21 cellular contexts compared by ENCODE assay signal in genomic region chr2:121558329-121558728, GRCh38. TPM values are rescaled to one million over a fixed set of nuclear protein-coding genes. Genes with fewer than 3 reads are reported as not detected.
DNase-seq lines count a peak whose midpoint lies in the region; ATAC-seq, FAIRE-seq and TF ChIP-seq lines count a peak whose summit lies in the region.
"Had no signal": no experiment of that assay in that cellular context is flagged by ENCODE, and none has a peak within 500 bp of the region (broad histone marks: within the 10 kb centered on the region; RNA-seq: fewer than 3 reads in every experiment).

No MANE protein-coding gene starts in this region.

- no TSS peak for BruUV-seq in A673 (replicated peaks; lab: Mats Ljungman, UMichigan)

- H3K4me3 ChIP-seq in A673 (ENCODE audit: low read depth, low read length, poor library complexity, severe bottlenecking) = no peak overlapping the region
- H3K4me3 ChIP-seq: right atrium auricular region, thoracic aorta had no signal

- peak; percentile 31 for FAIRE-seq in GM12891 (lab: Jason Lieb, UNC)
- FAIRE-seq: astrocyte had no signal

- intact Hi-C loops in A673 (cut with micrococcal nuclease; ENCODE audit: unreplicated experiment) = no loop called here

- no peak for TF ChIP-seq CTCF in A673 (conservative IDR thresholded peaks at IDR 0.05; ENCODE audit: low read depth, low read length)

- no peaks in the 10 kb centered on the region for H3K4me1 ChIP-seq in A673 (ENCODE audit: insufficient read depth, low read length, poor library complexity, severe bottlenecking)

- H3K36me3 ChIP-seq in A673 (ENCODE audit: insufficient read depth, low read length, poor library complexity, severe bottlenecking) = no peaks in the 10 kb centered on the region
- H3K36me3 ChIP-seq: right atrium auricular region, thoracic aorta, WERI-Rb-1 had no signal

- CTCF ChIA-PET in A673 (lab: Charles Lee) = no interaction called here

- POLR2A ChIA-PET in A673 (lab: Charles Lee; ENCODE audit: low non-redundant PET) = no interaction called here

- ATAC-seq in GM21381 (IDR thresholded peaks at IDR 0.05; ENCODE audit: unreplicated experiment) = peak; percentile 55
- ATAC-seq in HG02973 (IDR thresholded peaks at IDR 0.05; ENCODE audit: unreplicated experiment) = peak; percentile 50
- ATAC-seq: SK-N-SH treated with all-trans-retinoic acid at 6 μM for 48 hours had no signal

- TF ChIP-seq POLR2A in GM12891 (IDR thresholded peaks at IDR 0.05; ENCODE audit: low read depth, low read length) = no peak

- no peaks in the 10 kb centered on the region for H3K9me3 ChIP-seq in A673 (ENCODE audit: low read depth, low read length, poor library complexity, severe bottlenecking)
- H3K9me3 ChIP-seq: right atrium auricular region, thoracic aorta had no signal

- H3K27me3 ChIP-seq in A673 (replicated peaks; ENCODE audit: insufficient read depth, low read depth, low read length, poor library complexity) = no peaks in the 10 kb centered on the region
- H3K27me3 ChIP-seq: right atrium auricular region had no signal

- no peak overlapping the region for H3K27ac ChIP-seq in A673 (ENCODE audit: low read depth, low read length, poor library complexity, severe bottlenecking)
- H3K27ac ChIP-seq: KMS-11, right atrium auricular region, thoracic aorta, WERI-Rb-1 had no signal

- DNase-seq in GM12891 (ENCODE audit: insufficient read length, low spot score) = no peak
- peak; percentile 31 for DNase-seq in MV-4-11 (lab: John Stamatoyannopoulos, UW)
- DNase-seq in NCI-H1694 treated with DMSO at 0.1 percent for 48 hours (lab: John Stamatoyannopoulos, UW) = no peak
- DNase-seq in GF-D8 (lab: John Stamatoyannopoulos, UW) = no peak
- DNase-seq in activated naive CD4-positive, alpha-beta T cell treated with anti-CD3 and anti-CD28 coated beads, Interleukin-2, amount 50 U/mL, for 16 hours = no peak
- DNase-seq in A673 (ENCODE audit: low spot score) = no peak
- DNase-seq: activated naive CD4-positive, alpha-beta T cell; cortex of kidney; immature natural killer cell; NCI-H1436 treated with DMSO at 0.1 percent for 48 hours; NCI-H446; WERI-Rb-1 had no signal

TF ChIP-seq in GM12891, 5 proteins besides CTCF, POLR2A, EP300 and RAD21:
- TF ChIP-seq SPI1 (IDR thresholded peaks at IDR 0.05; ENCODE audit: low read depth, low read length) (peak; percentile 92), POLR2AphosphoS5 (IDR thresholded peaks at IDR 0.05; ENCODE audit: low read depth, low read length) (no peak)

RNA-seq across cellular contexts. Expression of gene RNU4ATAC, which starts 27.6 kb away (rescaled TPM):
- not detected for polyA plus RNA-seq in GM12891 (2012; ENCODE audit: low read depth, missing spikeins)
- not detected in 2 replicates for total RNA-seq in A673 (2021)
- total RNA-seq: activated CD8-positive, alpha-beta memory T cell treated with anti-CD3 and anti-CD28 coated beads for 36 hours; astrocyte; epithelial cell of proximal tubule; right atrium auricular region; thoracic aorta had no signal
- polyA plus RNA-seq: immature natural killer cell had no signal
